31 cellular contexts compared by ENCODE assay signal in the genomic region with DNA sequence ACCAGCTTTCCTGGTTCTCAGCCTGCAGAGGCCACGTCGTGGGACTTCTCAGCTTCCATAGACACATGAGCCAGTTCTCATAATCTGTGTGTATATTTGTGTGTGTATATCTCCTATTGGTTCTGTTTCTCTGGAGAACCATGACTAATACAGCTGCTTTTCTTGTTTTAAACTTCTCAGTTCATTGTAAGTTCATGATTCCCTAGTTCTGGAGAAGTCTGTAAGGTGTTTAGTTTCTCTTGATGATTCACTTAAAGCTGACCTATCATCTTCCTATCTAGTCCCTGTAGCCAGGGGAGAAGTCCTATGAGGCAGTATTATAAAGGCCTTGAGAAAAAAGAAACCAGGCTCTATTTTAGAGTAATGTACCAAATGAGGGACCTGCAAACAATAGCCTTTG.
"Had no signal": no experiment of that assay in that cellular context is flagged by ENCODE, and none has a peak within 500 bp of the region (broad histone marks: within the 10 kb centered on the region; RNA-seq: fewer than 3 reads in every experiment).

No MANE protein-coding gene starts in this region.

- H3K36me3 Mint-ChIP-seq: activated naive CD8-positive, alpha-beta T cell; naive thymus-derived CD4-positive, alpha-beta T cell; stimulated activated memory B cell treated with anti-CD40 and anti-IgM and Interleukin-4, amounts not matched to agents 10 μg/mL and 1 μg/mL and 100 μg/mL, for 72 hours had no signal

- H3K4me3 ChIP-seq: coronary artery, dorsolateral prefrontal cortex, esophagus muscularis mucosa, pancreas, prostate gland, sigmoid colon, thyroid gland, upper lobe of right lung had no signal

- H3K9me3 ChIP-seq: esophagus muscularis mucosa, pancreas, prostate gland, sigmoid colon, thyroid gland, upper lobe of right lung had no signal

- H3K36me3 ChIP-seq: esophagus muscularis mucosa, pancreas, prostate gland, sigmoid colon, thyroid gland, upper lobe of right lung had no signal

- FAIRE-seq: frontal cortex, islet of Langerhans, pancreas, small intestine had no signal

- H3K4me1 ChIP-seq: esophagus muscularis mucosa, pancreas, prostate gland, sigmoid colon, thyroid gland, upper lobe of right lung had no signal

- H3K27me3 Mint-ChIP-seq: activated CD4-positive, alpha-beta T cell treated with anti-CD3 and anti-CD28 coated beads, Interleukin-2, amount 10 ng/mL, durations not matched to agents 24 days and 14 days; activated CD8-positive, alpha-beta T cell treated with anti-CD3 and anti-CD28 coated beads for 36 hours; activated naive CD8-positive, alpha-beta T cell; stimulated activated memory B cell treated with anti-CD40 and anti-IgM and Interleukin-4, amounts not matched to agents 10 μg/mL and 1 μg/mL and 100 μg/mL, for 72 hours; stimulated activated naive CD8-positive, alpha-beta T cell treated with anti-CD3 and anti-CD28 coated beads, Interleukin-15, amount 100 ng/mL, for 72 hours had no signal

- H3K4me3 Mint-ChIP-seq: activated CD4-positive, alpha-beta T cell treated with anti-CD3 and anti-CD28 coated beads, Interleukin-2, amount 10 ng/mL, durations not matched to agents 24 days and 14 days; activated CD8-positive, alpha-beta T cell treated with anti-CD3 and anti-CD28 coated beads for 36 hours; activated naive CD8-positive, alpha-beta T cell; activated T-cell treated with anti-CD3 and anti-CD28 coated beads, Interleukin-2, amount 50 U/mL, for 4 hours; naive thymus-derived CD4-positive, alpha-beta T cell; stimulated activated memory B cell treated with anti-CD40 and anti-IgM and Interleukin-4, amounts not matched to agents 10 μg/mL and 1 μg/mL and 100 μg/mL, for 72 hours; stimulated activated naive CD8-positive, alpha-beta T cell treated with anti-CD3 and anti-CD28 coated beads, Interleukin-15, amount 100 ng/mL, for 72 hours; T-helper 17 cell had no signal

- DNase-seq: activated CD4-positive, alpha-beta T cell treated with anti-CD3 and anti-CD28 coated beads, Interleukin-2, amount 10 ng/mL, durations not matched to agents 24 days and 14 days; activated CD4-positive, CD25-positive, alpha-beta regulatory T cell treated with anti-CD3 and anti-CD28 coated beads, Interleukin-2, amount 50 U/mL, for 72 hours; activated CD8-positive, alpha-beta T cell treated with anti-CD3 and anti-CD28 coated beads for 36 hours; activated naive CD4-positive, alpha-beta T cell treated with Interleukin-2 at 50 U/mL for 16 hours; activated T-cell treated with anti-CD3 and anti-CD28 coated beads, Interleukin-2, amount 50 U/mL, for 4 hours; anterior cingulate cortex; dorsolateral prefrontal cortex; effector memory CD4-positive, alpha-beta T cell; glutamatergic neuron; left colon; midbrain; naive thymus-derived CD4-positive, alpha-beta T cell; pancreas; sigmoid colon; small intestine; stimulated activated CD4-positive, alpha-beta T cell treated with anti-CD3 and anti-CD28 coated beads, Interleukin-1b, Interleukin-23, amount 100 ng/mL, for 48 hours; stimulated activated CD4-positive, alpha-beta T cell treated with anti-CD3 and anti-CD28 coated beads, Interleukin-4, amount 100 ng/mL, for 4 hours; stimulated activated CD8-positive, alpha-beta memory T cell treated with anti-CD3 and anti-CD28 coated beads, Interleukin-4, amount 100 ng/mL, for 48 hours; stimulated activated naive CD8-positive, alpha-beta T cell treated with anti-CD3 and anti-CD28 coated beads, Interleukin-15, amount 100 ng/mL, for 72 hours; substantia nigra; T-helper 17 cell; T1000; thyroid gland; upper lobe of right lung had no signal

- H3K9me3 Mint-ChIP-seq: activated CD4-positive, alpha-beta T cell treated with anti-CD3 and anti-CD28 coated beads, Interleukin-2, amount 10 ng/mL, durations not matched to agents 24 days and 14 days; activated CD8-positive, alpha-beta T cell treated with anti-CD3 and anti-CD28 coated beads for 36 hours; activated T-cell treated with anti-CD3 and anti-CD28 coated beads, Interleukin-2, amount 50 U/mL, for 4 hours; stimulated activated naive CD8-positive, alpha-beta T cell treated with anti-CD3 and anti-CD28 coated beads, Interleukin-15, amount 100 ng/mL, for 72 hours had no signal

- H3K27me3 ChIP-seq: dorsolateral prefrontal cortex, esophagus muscularis mucosa, pancreas, sigmoid colon, thyroid gland, upper lobe of right lung had no signal

- H3K27ac ChIP-seq: coronary artery, dorsolateral prefrontal cortex, esophagus muscularis mucosa, pancreas, prostate gland, sigmoid colon, thyroid gland, upper lobe of right lung had no signal

- H3K27ac Mint-ChIP-seq: activated CD4-positive, alpha-beta T cell treated with anti-CD3 and anti-CD28 coated beads, Interleukin-2, amount 10 ng/mL, durations not matched to agents 24 days and 14 days; activated CD8-positive, alpha-beta T cell treated with anti-CD3 and anti-CD28 coated beads for 36 hours; activated naive CD8-positive, alpha-beta T cell; naive thymus-derived CD4-positive, alpha-beta T cell; stimulated activated memory B cell treated with anti-CD40 and anti-IgM and Interleukin-4, amounts not matched to agents 10 μg/mL and 1 μg/mL and 100 μg/mL, for 72 hours; stimulated activated naive CD8-positive, alpha-beta T cell treated with anti-CD3 and anti-CD28 coated beads, Interleukin-15, amount 100 ng/mL, for 72 hours; T-helper 17 cell had no signal

- H3K4me1 Mint-ChIP-seq: activated CD4-positive, alpha-beta T cell treated with anti-CD3 and anti-CD28 coated beads, Interleukin-2, amount 10 ng/mL, durations not matched to agents 24 days and 14 days; naive thymus-derived CD4-positive, alpha-beta T cell; stimulated activated memory B cell treated with anti-CD40 and anti-IgM and Interleukin-4, amounts not matched to agents 10 μg/mL and 1 μg/mL and 100 μg/mL, for 72 hours; stimulated activated naive CD8-positive, alpha-beta T cell treated with anti-CD3 and anti-CD28 coated beads, Interleukin-15, amount 100 ng/mL, for 72 hours; T-helper 17 cell had no signal
